In genomic region chr1:51303751-51304196, GRCh38 we compare ENCODE assay signal across 10 cellular contexts. TPM values are rescaled to one million over a fixed set of nuclear protein-coding genes. Genes with fewer than 3 reads are reported as not detected.
DNase-seq lines count a peak whose midpoint lies in the region; ATAC-seq and TF ChIP-seq lines count a peak whose summit lies in the region.
"Had no signal": no experiment of that assay in that cellular context is flagged by ENCODE, and none has a peak within 500 bp of the region (broad histone marks: within the 10 kb centered on the region; RNA-seq: fewer than 3 reads in every experiment).

No MANE protein-coding gene starts in this region.

- H3K36me3 ChIP-seq in GM06990 (ENCODE audit: control insufficient read depth, insufficient read depth, low read length) (no peaks in the 10 kb centered on the region), mesenchymal stem cell (ENCODE audit: control insufficient read depth in 1 of 2, insufficient read depth in 2 of 2, low read depth in 1 of 2, low read length in 2 of 2) (no peaks in the 10 kb centered on the region), WERI-Rb-1 (peaks cover 13% of the 10 kb centered on the region)
- H3K36me3 ChIP-seq: upper lobe of left lung had no signal

- H3K23ac ChIP-seq in mesenchymal stem cell (ENCODE audit: low read length in 2 of 2), result no peak overlapping the region

- no peak overlapping the region for H3K4me2 ChIP-seq in mesenchymal stem cell (ENCODE audit: low read length, poor library complexity, severe bottlenecking)

- H3K4ac ChIP-seq in mesenchymal stem cell (ENCODE audit: low read depth in 1 of 2, low read length in 2 of 2), result no peak overlapping the region

- no peak for TF ChIP-seq CTCF in GM06990 (IDR thresholded peaks at IDR 0.05; ENCODE audit: insufficient read depth, low read length, poor library complexity, severe bottlenecking)
- TF ChIP-seq CTCF in WERI-Rb-1 (IDR thresholded peaks at IDR 0.05; ENCODE audit: low read depth, low read length), result no peak

- no peaks in the 10 kb centered on the region for H3K9me3 Mint-ChIP-seq in activated T-cell treated with anti-CD3 and anti-CD28 coated beads, Interleukin-2, amount 50 U/mL, for 72 hours
- H3K9me3 Mint-ChIP-seq: brain had no signal

- H3K4me3 ChIP-seq in GM06990 (replicated peaks; ENCODE audit: low read depth, low read length) (no peak overlapping the region), mesenchymal stem cell (ENCODE audit: insufficient read depth in 1 of 2, low read depth in 1 of 2, low read length in 2 of 2) (peak overlapping the region in 1 of 2 experiments; percentile 31), WERI-Rb-1 (ENCODE audit: low read depth, low read length) (no peak overlapping the region)

- H4K91ac ChIP-seq in mesenchymal stem cell (ENCODE audit: low read length), result no peak overlapping the region

- H2BK5ac ChIP-seq in mesenchymal stem cell (ENCODE audit: low read depth, low read length, poor library complexity, severe bottlenecking), result no peak overlapping the region

- peak overlapping the region; percentile 57 for H2AK5ac ChIP-seq in mesenchymal stem cell (ENCODE audit: low read length, severe bottlenecking)

- no peak overlapping the region for H2BK15ac ChIP-seq in mesenchymal stem cell (ENCODE audit: low read depth, poor library complexity, severe bottlenecking)

- no peaks in the 10 kb centered on the region for H3K36me3 Mint-ChIP-seq in activated T-cell treated with anti-CD3 and anti-CD28 coated beads, Interleukin-2, amount 50 U/mL, for 72 hours (ENCODE audit: insufficient read depth in 2 of 2)
- H3K36me3 Mint-ChIP-seq: brain had no signal

- peaks cover 29% of the 10 kb centered on the region for H3K4me1 ChIP-seq in mesenchymal stem cell (ENCODE audit: control insufficient read depth, insufficient read depth, low read depth, low read length)

- no peaks in the 10 kb centered on the region for H3K27me3 ChIP-seq in GM06990 (replicated peaks; ENCODE audit: control insufficient read depth, insufficient read depth, low read length)
- H3K27me3 ChIP-seq in mesenchymal stem cell (ENCODE audit: control insufficient read depth in 1 of 2, insufficient read depth in 1 of 2, low read length in 2 of 2), result no peaks in the 10 kb centered on the region
- no peaks in the 10 kb centered on the region for H3K27me3 ChIP-seq in WERI-Rb-1 (ENCODE audit: insufficient read depth, low read depth, severe bottlenecking)
- H3K27me3 ChIP-seq: upper lobe of left lung had no signal

- no peaks in the 10 kb centered on the region for H3K79me1 ChIP-seq in mesenchymal stem cell (replicated peaks; ENCODE audit: low read length, poor library complexity, severe bottlenecking)

- H3K4me3 Mint-ChIP-seq in activated T-cell treated with anti-CD3 and anti-CD28 coated beads, Interleukin-2, amount 50 U/mL, for 72 hours, result peak overlapping the region in 1 of 2 donors; percentile 24
- H3K4me3 Mint-ChIP-seq: brain had no signal

- H3K14ac ChIP-seq in mesenchymal stem cell (ENCODE audit: low read length in 2 of 2), result no peak overlapping the region

- no peak overlapping the region for H3K18ac ChIP-seq in mesenchymal stem cell (ENCODE audit: low read depth in 1 of 2, low read length in 2 of 2)

- ATAC-seq in HG02678 (IDR thresholded peaks at IDR 0.05; ENCODE audit: unreplicated experiment) (peak; percentile 36), HG03175 (IDR thresholded peaks at IDR 0.05; ENCODE audit: unreplicated experiment) (no peak)
- ATAC-seq in activated T-cell treated with anti-CD3 and anti-CD28 coated beads, Interleukin-2, amount 50 U/mL, for 72 hours (replicated peaks in 1 of 2), result peak; percentile 43 to 44

- peak overlapping the region; percentile 71 for H3K27ac Mint-ChIP-seq in activated T-cell treated with anti-CD3 and anti-CD28 coated beads, Interleukin-2, amount 50 U/mL, for 72 hours

- H3K9me3 ChIP-seq in mesenchymal stem cell (ENCODE audit: control insufficient read depth, low read length), result no peaks in the 10 kb centered on the region
- H3K9me3 ChIP-seq in WERI-Rb-1 (ENCODE audit: severe bottlenecking), result peaks cover 8% of the 10 kb centered on the region
- H3K9me3 ChIP-seq: upper lobe of left lung had no signal

- no peak overlapping the region for H2BK12ac ChIP-seq in mesenchymal stem cell (ENCODE audit: low read length in 2 of 2)

- H3K27me3 Mint-ChIP-seq in activated T-cell treated with anti-CD3 and anti-CD28 coated beads, Interleukin-2, amount 50 U/mL, for 72 hours (ENCODE audit: low read depth), result no peaks in the 10 kb centered on the region

- H2AFZ ChIP-seq in mesenchymal stem cell (ENCODE audit: low read depth, low read length), result no peak overlapping the region

- WGBS in mesenchymal stem cell, result 84% methylated on average over 7 of the region's 7 CpGs

- peaks cover 28% of the 10 kb centered on the region for H3K4me1 Mint-ChIP-seq in activated T-cell treated with anti-CD3 and anti-CD28 coated beads, Interleukin-2, amount 50 U/mL, for 72 hours (ENCODE audit: low read depth)
- H3K4me1 Mint-ChIP-seq: brain had no signal

- DNase-seq in GM06990 (ENCODE audit: extremely low read depth, insufficient read length) (peak; percentile 50), mesenchymal stem cell (peak; percentile 45), AG08396 (ENCODE audit: low spot score) (no peak), Ammon's horn (ENCODE audit: low spot score) (no peak), WERI-Rb-1 (no peak)
- peak in 1 of 2 donors; percentile 34 for DNase-seq in activated T-cell treated with anti-CD3 and anti-CD28 coated beads, Interleukin-2, amount 50 U/mL, for 72 hours
- DNase-seq: upper lobe of left lung had no signal

- no peak overlapping the region for H3K27ac ChIP-seq in mesenchymal stem cell (ENCODE audit: low read length, poor library complexity, severe bottlenecking)
- no peak overlapping the region for H3K27ac ChIP-seq in WERI-Rb-1

- peak overlapping the region; percentile 67 for H3K9ac ChIP-seq in mesenchymal stem cell (ENCODE audit: low read length)

- no peak overlapping the region for H4K8ac ChIP-seq in mesenchymal stem cell (ENCODE audit: low read length)

- no peak overlapping the region for H2BK120ac ChIP-seq in mesenchymal stem cell (ENCODE audit: low read depth, low read length)

RNA-seq across cellular contexts. Expression of gene TTC39A, which starts 26.6 kb away (rescaled TPM):
- under 1 TPM; 0.51 to 0.77 TPM for total RNA-seq in activated T-cell treated with anti-CD3 and anti-CD28 coated beads, Interleukin-2, amount 50 U/mL, for 72 hours
- 2.3 TPM for polyA plus RNA-seq in mesenchymal stem cell (2013, experiment 1 of 2)
- 2.4 TPM for polyA plus RNA-seq in mesenchymal stem cell (2013, experiment 2 of 2)

Comparison
In these comparisons a context has a peak if more than half of its experiments do, and no peak if none do; other contexts are left out.
1. DNase-seq: peak in GM06990 (single experiment) and mesenchymal stem cell (single experiment); none in AG08396 (single experiment), Ammon's horn (single experiment) and WERI-Rb-1 (single experiment).